ENCODE assay signal across 18 cellular contexts in genomic region chr11:75189911-75190310, GRCh38. TPM values are rescaled to one million over a fixed set of nuclear protein-coding genes. Genes with fewer than 3 reads are reported as not detected.
DNase-seq lines count a peak whose midpoint lies in the region; ATAC-seq and TF ChIP-seq lines count a peak whose summit lies in the region.
"Had no signal": no experiment of that assay in that cellular context is flagged by ENCODE, and none has a peak within 500 bp of the region (broad histone marks: within the 10 kb centered on the region; RNA-seq: fewer than 3 reads in every experiment).

No MANE protein-coding gene starts in this region.

- H3K27me3 Mint-ChIP-seq in HFFc6 (ENCODE audit: insufficient read depth): peaks cover 50% of the 10 kb centered on the region
- peaks cover 13% of the 10 kb centered on the region for H3K27me3 Mint-ChIP-seq in dendritic cell treated with granulocyte-macrophage colony-stimulating factor and Interleukin-4, amounts not matched to agents 40 ng/mL and 50 ng/mL, for 4 days

- no peak overlapping the region for H3K4me3 ChIP-seq in right atrium auricular region
- H3K4me3 ChIP-seq in upper lobe of right lung: no peak overlapping the region
- H3K4me3 ChIP-seq: SJCRH30 had no signal

- peak; percentile 3 for DNase-seq in HFFc6
- DNase-seq in right atrium auricular region (ENCODE audit: low spot score): no peak
- DNase-seq in upper lobe of right lung: peak; percentile 54
- no peak for DNase-seq in DMS 273 (lab: John Stamatoyannopoulos, UW; ENCODE audit: unreplicated experiment)
- DNase-seq in NCI-H2029 (lab: John Stamatoyannopoulos, UW): no peak
- DNase-seq in NCI-H524 (lab: John Stamatoyannopoulos, UW): no peak
- DNase-seq: ACHN; CD4-positive, CD25-positive, alpha-beta regulatory T cell; MM.1S; NCI-H1105 treated with DMSO at 0.1 percent for 48 hours; NCI-H187; NCI-H345; NK-92 treated with Interleukin-12 subunit alpha and Interleukin-12 subunit beta, amount 100 ng/mL, for 24 hours; OCI-M1; RPMI8226 had no signal

- no peak overlapping the region for H3K4me3 Mint-ChIP-seq in HFFc6
- no peak overlapping the region for H3K4me3 Mint-ChIP-seq in dendritic cell treated with granulocyte-macrophage colony-stimulating factor and Interleukin-4, amounts not matched to agents 40 ng/mL and 50 ng/mL, for 4 days
- H3K4me3 Mint-ChIP-seq: B cell; CD4-positive, CD25-positive, alpha-beta regulatory T cell had no signal

- TF ChIP-seq CTCF in HFFc6 (IDR thresholded peaks at IDR 0.05): no peak
- no peak for TF ChIP-seq CTCF in right atrium auricular region (IDR thresholded peaks at IDR 0.05)
- no peak for TF ChIP-seq CTCF in upper lobe of right lung (IDR thresholded peaks at IDR 0.05)

- no peaks in the 10 kb centered on the region for H3K9me3 Mint-ChIP-seq in HFFc6
- no peaks in the 10 kb centered on the region for H3K9me3 Mint-ChIP-seq in dendritic cell treated with granulocyte-macrophage colony-stimulating factor and Interleukin-4, amounts not matched to agents 40 ng/mL and 50 ng/mL, for 4 days
- H3K9me3 Mint-ChIP-seq: CD4-positive, CD25-positive, alpha-beta regulatory T cell had no signal

- no peak for ATAC-seq in upper lobe of right lung

- intact Hi-C loops in dendritic cell treated with granulocyte-macrophage colony-stimulating factor and Interleukin-4, amounts not matched to agents 40 ng/mL and 50 ng/mL, for 4 days (cut with micrococcal nuclease): no loop called here
- intact Hi-C loops in upper lobe of right lung (cut with DNase I): no loop called here

- no peak overlapping the region for H3K27ac Mint-ChIP-seq in HFFc6
- peak overlapping the region; percentile 63 for H3K27ac Mint-ChIP-seq in dendritic cell treated with granulocyte-macrophage colony-stimulating factor and Interleukin-4, amounts not matched to agents 40 ng/mL and 50 ng/mL, for 4 days
- H3K27ac Mint-ChIP-seq: B cell; CD4-positive, CD25-positive, alpha-beta regulatory T cell had no signal

- H3K36me3 ChIP-seq in right atrium auricular region: no peaks in the 10 kb centered on the region
- H3K36me3 ChIP-seq in upper lobe of right lung: no peaks in the 10 kb centered on the region
- H3K36me3 ChIP-seq: SJCRH30 had no signal

- no peaks in the 10 kb centered on the region for H3K36me3 Mint-ChIP-seq in HFFc6 (ENCODE audit: low read depth)
- H3K36me3 Mint-ChIP-seq in dendritic cell treated with granulocyte-macrophage colony-stimulating factor and Interleukin-4, amounts not matched to agents 40 ng/mL and 50 ng/mL, for 4 days (ENCODE audit: low read depth): peaks cover 100% of the 10 kb centered on the region
- H3K36me3 Mint-ChIP-seq: CD4-positive, CD25-positive, alpha-beta regulatory T cell had no signal

- peak overlapping the region; percentile 1 to 26 for H3K27ac ChIP-seq in right atrium auricular region
- H3K27ac ChIP-seq in upper lobe of right lung: no peak overlapping the region
- H3K27ac ChIP-seq: SJCRH30 had no signal

- H3K4me1 ChIP-seq in right atrium auricular region: peaks cover 0 to 44% of the 10 kb centered on the region in 2 donors
- peaks cover 23% of the 10 kb centered on the region for H3K4me1 ChIP-seq in upper lobe of right lung

- H3K9me3 ChIP-seq in right atrium auricular region (no peaks in the 10 kb centered on the region), upper lobe of right lung (no peaks in the 10 kb centered on the region)
- H3K9me3 ChIP-seq: SJCRH30 had no signal

- no peaks in the 10 kb centered on the region for H3K4me1 Mint-ChIP-seq in HFFc6 (ENCODE audit: low read depth)
- peaks cover 98% of the 10 kb centered on the region for H3K4me1 Mint-ChIP-seq in dendritic cell treated with granulocyte-macrophage colony-stimulating factor and Interleukin-4, amounts not matched to agents 40 ng/mL and 50 ng/mL, for 4 days (ENCODE audit: low read depth)
- H3K4me1 Mint-ChIP-seq: B cell had no signal

- H3K27me3 ChIP-seq in right atrium auricular region (no peaks in the 10 kb centered on the region), upper lobe of right lung (no peaks in the 10 kb centered on the region)
- H3K27me3 ChIP-seq: SJCRH30 had no signal

RNA-seq across cellular contexts. Expression of gene SLCO2B1, which starts 39.0 kb away (rescaled TPM):
- not detected for total RNA-seq in HFFc6 (2021; fragmentation: NEBNext Ultra II Directional; extraction: Animal tissue kit (Norgen Biotek cat#: 25700))
- total RNA-seq in right atrium auricular region (10 to 100 TPM in 1 of 2 donors, 1 to 10 TPM in 1; 9.5 to 24.6 TPM), upper lobe of right lung (204 TPM)
- total RNA-seq: CD4-positive, CD25-positive, alpha-beta regulatory T cell had no signal

RNA-seq across cellular contexts. Expression of gene TPBGL, which starts 50.7 kb away (rescaled TPM):
- total RNA-seq in HFFc6 (2021; fragmentation: NEBNext Ultra II Directional; extraction: Animal tissue kit (Norgen Biotek cat#: 25700)): not detected
- total RNA-seq in right atrium auricular region (under 1 TPM; 0.12 to 0.15 TPM), upper lobe of right lung (0.64 TPM)
- total RNA-seq: B cell, SJCRH30 had no signal

Comparison
In these comparisons a context has a peak if more than half of its experiments do, and no peak if none do; other contexts are left out.
1. DNase-seq: peak in HFFc6 (single experiment) and upper lobe of right lung (single experiment); none in right atrium auricular region (single experiment), DMS 273 (single experiment), NCI-H2029 (single experiment) and NCI-H524 (0 of 2).
2. RNA of gene SLCO2B1, which starts 39.0 kb away (total RNA-seq): 204 TPM in upper lobe of right lung (single experiment) and 9.5 to 24.6 TPM in right atrium auricular region; not detected in HFFc6; every median in the first group is over 10 times any median in the second.